21 cellular contexts compared by ENCODE assay signal in genomic region chr1:81820761-81821160, GRCh38. TPM values are rescaled to one million over a fixed set of nuclear protein-coding genes. Genes with fewer than 3 reads are reported as not detected.
"Had no signal": no experiment of that assay in that cellular context is flagged by ENCODE, and none has a peak within 500 bp of the region (broad histone marks: within the 10 kb centered on the region; RNA-seq: fewer than 3 reads in every experiment).

No MANE protein-coding gene starts in this region.

- ATAC-seq: esophagus mucosa; gastrocnemius medialis; heart right ventricle; naive thymus-derived CD4-positive, alpha-beta T cell had no signal

- H3K9me3 ChIP-seq: gastrocnemius medialis, heart right ventricle, ovary, right atrium auricular region, sigmoid colon, stomach, thoracic aorta, transverse colon had no signal

- H3K27me3 ChIP-seq: gastrocnemius medialis, heart right ventricle, ovary, right atrium auricular region, sigmoid colon, stomach, transverse colon had no signal

- H3K4me1 ChIP-seq: gastrocnemius medialis, right atrium auricular region, sigmoid colon, transverse colon had no signal

- H3K4me3 ChIP-seq: dorsolateral prefrontal cortex, gastrocnemius medialis, heart right ventricle, ovary, right atrium auricular region, sigmoid colon, skin epidermis, stomach, thoracic aorta, transverse colon had no signal

- DNase-seq: cortex of kidney; dorsolateral prefrontal cortex; effector memory CD4-positive, alpha-beta T cell; gastrocnemius medialis; heart right ventricle; hypothalamus; kidney glomerular epithelial cell; naive thymus-derived CD4-positive, alpha-beta T cell; ovary; sigmoid colon; stimulated activated CD4-positive, alpha-beta T cell treated with anti-CD3 and anti-CD28 coated beads, Interleukin-2, amount 100 ng/mL, for 24 hours; stimulated activated CD4-positive, alpha-beta T cell treated with anti-CD3 and anti-CD28 coated beads, Interleukin-4, amount 100 ng/mL, for 4 hours; stimulated activated naive CD4-positive, alpha-beta T cell; stomach; substantia nigra; transverse colon had no signal

- H3K36me3 ChIP-seq: gastrocnemius medialis, heart right ventricle, ovary, right atrium auricular region, sigmoid colon, stomach, thoracic aorta, transverse colon had no signal

- H3K27ac ChIP-seq: dorsolateral prefrontal cortex, gastrocnemius medialis, heart right ventricle, ovary, right atrium auricular region, sigmoid colon, skin epidermis, stomach, thoracic aorta, transverse colon had no signal

RNA-seq across cellular contexts. Expression of gene ADGRL2, which starts 20.0 kb away (rescaled TPM):
- total RNA-seq: mononuclear cell; naive thymus-derived CD4-positive, alpha-beta T cell had no signal
- polyA plus RNA-seq: naive thymus-derived CD4-positive, alpha-beta T cell had no signal
